In genomic region chr2:172083725-172084483, GRCh38 we compare ENCODE assay signal across 8 cellular contexts. TPM values are rescaled to one million over a fixed set of nuclear protein-coding genes. Genes with fewer than 3 reads are reported as not detected.
DNase-seq lines count a peak whose midpoint lies in the region; ATAC-seq and TF ChIP-seq lines count a peak whose summit lies in the region.

No MANE protein-coding gene starts in this region.

- H3K4ac ChIP-seq in H9 (ENCODE audit: low read depth, low read length) = no peak overlapping the region

- no peak overlapping the region for H2AK5ac ChIP-seq in H9 (ENCODE audit: insufficient read length, low read length)

- no peak overlapping the region for H3K56ac ChIP-seq in H9 (ENCODE audit: insufficient read length, low read depth, low read length)

- no peak overlapping the region for H4K8ac ChIP-seq in H9 (replicated peaks; ENCODE audit: insufficient read length, low read depth, low read length)

- no peak overlapping the region for H4K91ac ChIP-seq in H9 (ENCODE audit: insufficient read length, low read depth, low read length)

- WGBS in H9 (ENCODE audit: extremely low coverage, insufficient read length, low lambda C conversion rate) = no CpG with 5 or more reads among the region's 26 CpGs

- H3K79me2 ChIP-seq in H9 (ENCODE audit: insufficient read depth, low read length) = no peaks in the 10 kb centered on the region

- H3K4me1 Mint-ChIP-seq in H9 (peaks cover 48 to 68% of the 10 kb centered on the region in 2 experiments), naive B cell (peaks cover 19 to 47% (median 33%) of the 10 kb centered on the region in 3 donors)

- H3K36me3 Mint-ChIP-seq in H9 (ENCODE audit: insufficient read depth in 1 of 3, low read depth in 3 of 3) (no peaks in the 10 kb centered on the region; a peak in 2 of 7 replicates), naive B cell (peaks cover 7 to 14% of the 10 kb centered on the region in 2 donors)

- peaks cover 16% of the 10 kb centered on the region for H3K23me2 ChIP-seq in H9 (ENCODE audit: insufficient read length, low read depth, low read length, poor library complexity, severe bottlenecking)

- H3K4me2 ChIP-seq in H9 (ENCODE audit: insufficient read depth, insufficient read length, low read length) = peak overlapping the region; percentile 57

- H2BK20ac ChIP-seq in H9 (ENCODE audit: low read depth, low read length, poor library complexity, severe bottlenecking) = no peak overlapping the region

- H4K5ac ChIP-seq in H9 (ENCODE audit: insufficient read length, low read depth, low read length) = no peak overlapping the region

- DNase-seq in COR-L47 (lab: John Stamatoyannopoulos, UW) = peak; percentile 78
- DNase-seq in H9 = no peak
- DNase-seq in activated T-cell treated with anti-CD3 and anti-CD28 coated beads, Interleukin-2, amount 50 U/mL, for 48 hours = peak; percentile 43 to 50
- no peak for DNase-seq in naive B cell
- no peak for DNase-seq in NOMO-1 treated with DMSO at 0.1 percent for 48 hours (lab: John Stamatoyannopoulos, UW; ENCODE audit: unreplicated experiment)
- DNase-seq in activated gamma-delta T cell treated with Interleukin-2 at 50 U/mL for 16 hours = no peak
- DNase-seq in kidney glomerular epithelial cell (lab: John Stamatoyannopoulos, UW) = no peak

- H3K27ac Mint-ChIP-seq in H9 (no peak overlapping the region), naive B cell (peak overlapping the region; percentile 47 to 95 (median 88))

- no peak overlapping the region for H2AFZ ChIP-seq in H9 (ENCODE audit: low read length)

- no peak overlapping the region for H2BK12ac ChIP-seq in H9 (ENCODE audit: insufficient read length, low read depth, low read length)

- no peak overlapping the region for H2BK120ac ChIP-seq in H9 (ENCODE audit: low read depth, low read length, poor library complexity, severe bottlenecking)

- TF ChIP-seq CTCF in H9 (conservative IDR thresholded peaks at IDR 0.05) = no peak

- no peak overlapping the region for H3K14ac ChIP-seq in H9 (ENCODE audit: insufficient read depth, low read length)

- no peaks in the 10 kb centered on the region for H3K9me3 ChIP-seq in H9 (ENCODE audit: control insufficient read depth, low read depth, low read length)

- ATAC-seq in naive B cell (ENCODE audit: low read depth in 2 of 2) = no peak
- no peak for ATAC-seq in HG02678 (IDR thresholded peaks at IDR 0.05; ENCODE audit: unreplicated experiment)

- H3K23ac ChIP-seq in H9 (ENCODE audit: insufficient read length, low read depth, low read length) = no peak overlapping the region

- peaks cover 90% of the 10 kb centered on the region for H3K27me3 ChIP-seq in H9 (ENCODE audit: insufficient read depth, low read length)

- H2BK5ac ChIP-seq in H9 (ENCODE audit: insufficient read length, low read length) = no peak overlapping the region

- peaks cover 2 to 7% of the 10 kb centered on the region in 2 experiments; a peak in 3 of 5 replicates for H3K9me3 Mint-ChIP-seq in H9
- H3K9me3 Mint-ChIP-seq in naive B cell = peaks cover 0 to 49% (median 39%) of the 10 kb centered on the region in 7 donors

- H4K20me1 ChIP-seq in H9 (ENCODE audit: control insufficient read depth, insufficient read depth, insufficient read length) = no peaks in the 10 kb centered on the region

- H2BK15ac ChIP-seq in H9 (ENCODE audit: low read depth, low read length) = no peak overlapping the region

- H3K27me3 Mint-ChIP-seq in H9 (ENCODE audit: low read depth) = peaks cover 100% of the 10 kb centered on the region
- H3K27me3 Mint-ChIP-seq in naive B cell = peaks cover 78 to 98% (median 84%) of the 10 kb centered on the region in 3 donors

- no peak overlapping the region for H3K18ac ChIP-seq in H9 (ENCODE audit: insufficient read length, low read depth, low read length)

- peaks cover 2% of the 10 kb centered on the region; the same call in 1 of the 2 replicates for H3K4me1 ChIP-seq in H9 (ENCODE audit: insufficient read depth, low read length)

- H3K4me3 Mint-ChIP-seq in H9 (peak overlapping the region; percentile 62 to 95; a peak in 4 of 5 replicates), naive B cell (peak overlapping the region; percentile 56 to 88 (median 84))

- H3K9ac ChIP-seq in H9 (ENCODE audit: extremely low read depth, insufficient read length, low read length) = no peak overlapping the region

- no peaks in the 10 kb centered on the region for H3K79me1 ChIP-seq in H9 (ENCODE audit: insufficient read depth, low read depth, low read length, poor library complexity, severe bottlenecking)

- no peak overlapping the region for H3K27ac ChIP-seq in H9 (ENCODE audit: insufficient read length, low read depth, low read length)

- H3T11ph ChIP-seq in H9 (ENCODE audit: low read length) = no peak overlapping the region

RNA-seq across cellular contexts. Expression of gene DLX1, which starts 1.4 kb away (rescaled TPM):
- total RNA-seq in H9 (2021) = not detected in 2 replicates
- not detected for polyA plus RNA-seq in naive B cell (ENCODE audit: low read depth in 6 of 6)

RNA-seq across cellular contexts. Expression of gene DLX2, which starts 18.8 kb away (rescaled TPM):
- 0.42 TPM in 1 of 2 replicates, not detected in the other for total RNA-seq in H9 (2021)
- polyA plus RNA-seq in naive B cell (ENCODE audit: low read depth in 6 of 6) = not detected

Comparison
In these comparisons a context has a peak if more than half of its experiments do, and no peak if none do; other contexts are left out.
1. DNase-seq: peak in COR-L47 (single experiment) and activated T-cell treated with anti-CD3 and anti-CD28 coated beads, Interleukin-2, amount 50 U/mL, for 48 hours (2 of 2); none in H9 (single experiment), naive B cell (single experiment), NOMO-1 treated with DMSO at 0.1 percent for 48 hours (single experiment), activated gamma-delta T cell treated with Interleukin-2 at 50 U/mL for 16 hours (single experiment) and kidney glomerular epithelial cell (single experiment).
2. H3K27ac Mint-ChIP-seq: peak in naive B cell (6 of 6); none in H9 (0 of 3).